Comparison of ENCODE assay signal across 2 cellular contexts in genomic region chr4:122755675-122756074, GRCh38.
TF ChIP-seq lines count a peak whose summit lies in the region.

No MANE protein-coding gene starts in this region.

TF ChIP-seq in K562, 482 proteins besides CTCF, POLR2A, EP300 and RAD21 (continues in another document):
- TF ChIP-seq RBM14 (IDR thresholded peaks at IDR 0.05; ENCODE audit: borderline replicate concordance, insufficient read depth, low read depth, low read length) (no peak), BCL6 (CRISPR knock-in tag; IDR thresholded peaks at IDR 0.05) (no peak), ZNF592 (IDR thresholded peaks at IDR 0.05) (peak; percentile 50; the same call in 1 of the 2 replicates), SMARCA5 (IDR thresholded peaks at IDR 0.05) (peak; percentile 67; the same call in 1 of the 2 replicates), DEAF1 (CRISPR knock-in tag; IDR thresholded peaks at IDR 0.05) (no peak), NRF1 (conservative IDR thresholded peaks at IDR 0.05 in 1 of 2, IDR thresholded peaks at IDR 0.05 in 1 of 2) (no peak), PCBP1 (IDR thresholded peaks at IDR 0.05; ENCODE audit: low read depth, low read length, poor library complexity, severe bottlenecking) (no peak), L3MBTL2 (IDR thresholded peaks at IDR 0.05) (peak; percentile 82), ATF7 (IDR thresholded peaks at IDR 0.05) (no peak), THRA (IDR thresholded peaks at IDR 0.05) (no peak)
- TF ChIP-seq, protein P1, sequence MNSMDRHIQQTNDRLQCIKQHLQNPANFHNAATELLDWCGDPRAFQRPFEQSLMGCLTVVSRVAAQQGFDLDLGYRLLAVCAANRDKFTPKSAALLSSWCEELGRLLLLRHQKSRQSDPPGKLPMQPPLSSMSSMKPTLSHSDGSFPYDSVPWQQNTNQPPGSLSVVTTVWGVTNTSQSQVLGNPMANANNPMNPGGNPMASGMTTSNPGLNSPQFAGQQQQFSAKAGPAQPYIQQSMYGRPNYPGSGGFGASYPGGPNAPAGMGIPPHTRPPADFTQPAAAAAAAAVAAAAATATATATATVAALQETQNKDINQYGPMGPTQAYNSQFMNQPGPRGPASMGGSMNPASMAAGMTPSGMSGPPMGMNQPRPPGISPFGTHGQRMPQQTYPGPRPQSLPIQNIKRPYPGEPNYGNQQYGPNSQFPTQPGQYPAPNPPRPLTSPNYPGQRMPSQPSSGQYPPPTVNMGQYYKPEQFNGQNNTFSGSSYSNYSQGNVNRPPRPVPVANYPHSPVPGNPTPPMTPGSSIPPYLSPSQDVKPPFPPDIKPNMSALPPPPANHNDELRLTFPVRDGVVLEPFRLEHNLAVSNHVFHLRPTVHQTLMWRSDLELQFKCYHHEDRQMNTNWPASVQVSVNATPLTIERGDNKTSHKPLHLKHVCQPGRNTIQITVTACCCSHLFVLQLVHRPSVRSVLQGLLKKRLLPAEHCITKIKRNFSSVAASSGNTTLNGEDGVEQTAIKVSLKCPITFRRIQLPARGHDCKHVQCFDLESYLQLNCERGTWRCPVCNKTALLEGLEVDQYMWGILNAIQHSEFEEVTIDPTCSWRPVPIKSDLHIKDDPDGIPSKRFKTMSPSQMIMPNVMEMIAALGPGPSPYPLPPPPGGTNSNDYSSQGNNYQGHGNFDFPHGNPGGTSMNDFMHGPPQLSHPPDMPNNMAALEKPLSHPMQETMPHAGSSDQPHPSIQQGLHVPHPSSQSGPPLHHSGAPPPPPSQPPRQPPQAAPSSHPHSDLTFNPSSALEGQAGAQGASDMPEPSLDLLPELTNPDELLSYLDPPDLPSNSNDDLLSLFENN (IDR thresholded peaks at IDR 0.05; ENCODE audit: low read depth in 2 of 2, low read length in 2 of 2): no peak

TF ChIP-seq in WTC11, 78 proteins besides CTCF, POLR2A, EP300 and RAD21:
- no peak for TF ChIP-seq SMAD4 (CRISPR knock-in tag; IDR thresholded peaks at IDR 0.05)
- no peak for TF ChIP-seq JUN (CRISPR knock-in tag; IDR thresholded peaks at IDR 0.05)
